In genomic region chr14:64795211-64795610, GRCh38 we compare ENCODE assay signal across 4 cellular contexts.
"Had no signal": no experiment of that assay in that cellular context is flagged by ENCODE, and none has a peak within 500 bp of the region (broad histone marks: within the 10 kb centered on the region; RNA-seq: fewer than 3 reads in every experiment).

No MANE protein-coding gene starts in this region.

- DNase-seq: H9, HCEC 1CT, IMR-90 had no signal

- H3K27ac Mint-ChIP-seq: GM23338 had no signal

- H3K9me3 Mint-ChIP-seq: GM23338, H9 had no signal

- H3K4me3 Mint-ChIP-seq: GM23338, H9 had no signal
